In the genomic region with DNA sequence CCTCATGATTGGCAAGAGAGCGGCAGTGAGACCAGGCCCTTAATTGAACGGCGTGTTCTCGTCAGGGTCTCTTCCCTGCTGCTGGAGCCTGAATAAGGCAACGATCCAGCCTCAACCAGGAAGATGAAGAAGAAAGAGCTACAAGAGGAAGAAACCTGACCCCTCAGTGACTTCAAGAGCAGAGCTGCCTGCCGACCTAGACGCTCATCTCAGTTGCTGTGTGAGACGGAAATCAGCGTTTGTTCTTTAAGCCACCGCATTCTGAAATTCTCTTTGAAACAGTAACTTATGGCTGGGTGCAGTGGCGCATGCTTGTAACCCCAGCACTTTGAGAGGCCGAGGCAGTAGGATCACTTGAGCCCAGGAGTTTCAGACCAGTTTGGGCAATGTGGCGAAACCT, we compare ENCODE assay signal across 29 cellular contexts. TPM values are rescaled to one million over a fixed set of nuclear protein-coding genes. Genes with fewer than 3 reads are reported as not detected.
A peak's percentile ranks its signal among the peaks of the same experiment; 100 is the strongest.
DNase-seq lines count a peak whose midpoint lies in the region; ATAC-seq and TF ChIP-seq lines count a peak whose summit lies in the region.
"Had no signal": no experiment of that assay in that cellular context is flagged by ENCODE, and none has a peak within 500 bp of the region (broad histone marks: within the 10 kb centered on the region; RNA-seq: fewer than 3 reads in every experiment).

No MANE protein-coding gene starts in this region.

- ATAC-seq in CD4-positive, alpha-beta T cell (ENCODE audit: poor library complexity): peak; percentile 77
- ATAC-seq in heart right ventricle (no peak), HG02840 (IDR thresholded peaks at IDR 0.05; ENCODE audit: low FRiP score, unreplicated experiment) (no peak)
- ATAC-seq: heart left ventricle, psoas muscle had no signal

- H3K27me3 Mint-ChIP-seq in CD4-positive, alpha-beta T cell: no peaks in the 10 kb centered on the region

- H3K4me1 ChIP-seq in OCI-LY1 (ENCODE audit: insufficient read depth, low read length, severe bottlenecking) (peaks cover 17% of the 10 kb centered on the region), heart right ventricle (no peaks in the 10 kb centered on the region)
- H3K4me1 ChIP-seq: breast epithelium, colonic mucosa, heart left ventricle, psoas muscle, upper lobe of left lung had no signal

- H3K9me3 ChIP-seq in CD4-positive, alpha-beta T cell (ENCODE audit: control insufficient read depth, low read length): no peaks in the 10 kb centered on the region
- H3K9me3 ChIP-seq in OCI-LY1 (ENCODE audit: low read length) (0 out of 2 replicates have a peak, but pooled peaks cover 2% of the 10 kb centered on the region), heart right ventricle (no peaks in the 10 kb centered on the region)
- H3K9me3 ChIP-seq: breast epithelium, colonic mucosa, heart left ventricle, neutrophil, psoas muscle, SK-N-SH, upper lobe of left lung had no signal

- H3K4me2 ChIP-seq in OCI-LY1 (ENCODE audit: low read length): peak overlapping the region; percentile 19; the same call in 1 of the 2 replicates
- H3K4me2 ChIP-seq: SK-N-SH had no signal

- no peaks in the 10 kb centered on the region for H3K36me3 Mint-ChIP-seq in CD4-positive, alpha-beta T cell (ENCODE audit: low read depth)

- H3K27ac ChIP-seq in CD4-positive, alpha-beta T cell (ENCODE audit: low read depth, low read length): no peak overlapping the region
- peak overlapping the region; percentile 42 for H3K27ac ChIP-seq in OCI-LY1 (ENCODE audit: low read depth, low read length, poor library complexity, severe bottlenecking)
- H3K27ac ChIP-seq in heart right ventricle: no peak overlapping the region
- H3K27ac ChIP-seq: breast epithelium, C4-2B, colonic mucosa, heart left ventricle, neutrophil, psoas muscle, RWPE1, upper lobe of left lung had no signal

- no peaks in the 10 kb centered on the region for H3F3A ChIP-seq in OCI-LY1 (ENCODE audit: insufficient read depth, low read length)

- no peak for TF ChIP-seq CTCF in CD4-positive, alpha-beta T cell (IDR thresholded peaks at IDR 0.05)
- TF ChIP-seq CTCF in OCI-LY1 (IDR thresholded peaks at IDR 0.05; ENCODE audit: low read length) (no peak), heart right ventricle (IDR thresholded peaks at IDR 0.05) (no peak)

- H3K9me2 ChIP-seq in OCI-LY1 (ENCODE audit: low read depth, low read length): no peaks in the 10 kb centered on the region
- H3K9me2 ChIP-seq: SK-N-SH had no signal

- H3K4me3 ChIP-seq in OCI-LY1 (ENCODE audit: low read depth, low read length, poor library complexity, severe bottlenecking) (no peak overlapping the region), heart right ventricle (no peak overlapping the region)
- H3K4me3 ChIP-seq: breast epithelium, colonic mucosa, heart left ventricle, psoas muscle, upper lobe of left lung had no signal

- H2AFZ ChIP-seq in OCI-LY1 (ENCODE audit: low read length): peak overlapping the region; percentile 75

- intact Hi-C loops in CD4-positive, alpha-beta T cell (cut with DNase I, micrococcal nuclease): no loop called here
- intact Hi-C loops in heart right ventricle (cut with DNase I): no loop called here

- peaks cover 13% of the 10 kb centered on the region for H3K4me1 Mint-ChIP-seq in CD4-positive, alpha-beta T cell (ENCODE audit: low read depth)

- no peaks in the 10 kb centered on the region for H3K9me3 Mint-ChIP-seq in CD4-positive, alpha-beta T cell

- H3K4me3 Mint-ChIP-seq in CD4-positive, alpha-beta T cell: no peak overlapping the region

- H3K9ac ChIP-seq in OCI-LY1 (ENCODE audit: low read length): no peak overlapping the region
- H3K9ac ChIP-seq: SK-N-SH had no signal

- POLR2A ChIA-PET in CD4-positive, alpha-beta T cell (lab: Charles Lee): interaction anchor here (1.0 kb wide), 1 partner anchor 128 kb away, joined by 4 read pairs; no protein-coding TSS in a partner anchor

- H3K27me3 ChIP-seq in CD4-positive, alpha-beta T cell (ENCODE audit: control insufficient read depth, insufficient read depth, low read length): no peaks in the 10 kb centered on the region
- H3K27me3 ChIP-seq in OCI-LY1 (ENCODE audit: insufficient read depth, low read length) (no peaks in the 10 kb centered on the region), heart right ventricle (no peaks in the 10 kb centered on the region)
- H3K27me3 ChIP-seq: breast epithelium, colonic mucosa, heart left ventricle, neutrophil, upper lobe of left lung had no signal

- WGBS in heart right ventricle, 2 donors: 65 to 76% methylated on average over 13 of the region's 13 CpGs

- H3K79me2 ChIP-seq in OCI-LY1 (ENCODE audit: insufficient read depth, low read length): no peaks in the 10 kb centered on the region

- peak overlapping the region; percentile 82 for H3K27ac Mint-ChIP-seq in CD4-positive, alpha-beta T cell

- peak in 2 of 10 experiments; percentile 8 for DNase-seq in CD4-positive, alpha-beta T cell
- DNase-seq in DMS79 (lab: John Stamatoyannopoulos, UW): peak; percentile 56
- peak; percentile 72 for DNase-seq in left kidney (ENCODE audit: low read depth, low spot score)
- DNase-seq in DMS53 (lab: John Stamatoyannopoulos, UW): no peak
- DNase-seq in heart right ventricle: no peak
- DNase-seq in COLO829 (ENCODE audit: low spot score): no peak
- DNase-seq: activated CD4-positive, alpha-beta T cell treated with anti-CD3 and anti-CD28 coated beads for 48 hours; amniotic stem cell; colonic mucosa; effector memory CD4-positive, alpha-beta T cell; erythroblast; heart left ventricle; KG1; MM.1S; NCI-H1436; NCI-H2227 treated with DMSO at 0.1 percent for 48 hours; NCI-H774; psoas muscle; SK-N-SH; T-helper 2 cell; upper lobe of left lung had no signal

- H3K36me3 ChIP-seq in OCI-LY1 (ENCODE audit: insufficient read depth, low read length): no peaks in the 10 kb centered on the region
- H3K36me3 ChIP-seq in heart right ventricle: no peaks in the 10 kb centered on the region
- H3K36me3 ChIP-seq: breast epithelium, colonic mucosa, heart left ventricle, neutrophil, upper lobe of left lung had no signal

- CTCF ChIA-PET in CD4-positive, alpha-beta T cell (lab: Charles Lee): no interaction called here

- H4K20me1 ChIP-seq in OCI-LY1 (ENCODE audit: insufficient read depth, low read length): no peaks in the 10 kb centered on the region

RNA-seq across cellular contexts. Expression of a gene that starts 29.6 kb away (rescaled TPM):
- under 1 TPM; 0.25 to 0.49 TPM for total RNA-seq in CD4-positive, alpha-beta T cell
- not detected for total RNA-seq in heart right ventricle
- polyA plus RNA-seq in heart right ventricle: not detected
- total RNA-seq: fibroblast of villous mesenchyme, heart left ventricle, liver, psoas muscle had no signal
- polyA plus RNA-seq: heart left ventricle, liver, psoas muscle had no signal

RNA-seq across cellular contexts. Expression of a gene that starts 45.1 kb away (rescaled TPM):
- 10 to 100 TPM; 27.0 to 30.9 TPM for total RNA-seq in CD4-positive, alpha-beta T cell
- 10 to 100 TPM; 16.1 to 26.6 (median 21.9) TPM for total RNA-seq in heart right ventricle
- polyA plus RNA-seq in heart right ventricle: 10 to 100 TPM; 11.2 to 29.4 TPM

Comparison
In these comparisons a context has a peak if more than half of its experiments do, and no peak if none do; other contexts are left out.
1. DNase-seq: peak in DMS79 (single experiment) and left kidney (single experiment); none in DMS53 (single experiment), heart right ventricle (0 of 2) and COLO829 (single experiment).